Comparison of ENCODE assay signal across 15 cellular contexts in the genomic region with DNA sequence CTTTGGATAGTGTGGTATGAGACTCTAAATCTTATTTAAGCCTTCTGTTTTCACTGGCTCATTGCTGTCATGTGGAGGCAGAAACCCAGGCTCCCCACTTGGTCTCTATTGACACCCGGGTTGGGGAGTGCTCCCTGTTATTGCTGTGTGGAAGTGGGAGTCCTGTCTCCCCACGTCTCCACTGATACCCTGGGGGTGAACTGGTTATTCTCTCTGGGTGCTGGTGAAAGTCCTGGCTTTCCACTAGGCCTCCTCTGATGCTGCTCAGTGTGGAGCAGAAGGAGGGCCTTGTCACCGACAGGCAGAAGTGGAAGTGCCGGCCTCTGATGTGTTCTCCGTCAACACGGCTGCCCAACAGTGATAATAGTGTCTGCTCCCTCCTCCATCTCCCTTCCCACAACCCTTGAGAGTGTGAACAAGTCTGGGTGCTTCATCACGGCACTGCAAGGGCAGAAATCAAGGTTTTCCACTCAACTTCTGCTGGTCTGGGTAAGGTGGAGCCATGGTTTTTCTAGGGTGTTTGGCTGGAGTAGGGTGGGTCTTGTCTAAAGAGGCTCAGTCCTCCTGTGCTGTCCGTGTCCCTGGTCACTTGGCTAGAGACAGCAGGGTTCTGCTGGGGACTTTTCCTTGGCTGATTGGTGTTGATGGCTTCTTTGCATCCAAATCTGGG.
"Had no signal": no experiment of that assay in that cellular context is flagged by ENCODE, and none has a peak within 500 bp of the region (broad histone marks: within the 10 kb centered on the region; RNA-seq: fewer than 3 reads in every experiment).

No MANE protein-coding gene starts in this region.

- H3K27me3 ChIP-seq: ascending aorta, SJSA1 had no signal

- ATAC-seq: activated T-cell treated with anti-CD3 and anti-CD28 coated beads, Interleukin-2, amount 50 U/mL, for 4 hours; effector memory CD8-positive, alpha-beta T cell had no signal

- H3K36me3 ChIP-seq: ascending aorta, SJSA1, tibial artery had no signal

- H3K27ac Mint-ChIP-seq: activated naive CD4-positive, alpha-beta T cell treated with anti-CD3 and anti-CD28 coated beads, Interleukin-2, amount 50 U/mL, for 24 hours; effector memory CD8-positive, alpha-beta T cell; T-helper 1 cell treated with Interleukin-12 subunit alpha and Interleukin-12 subunit beta and Interleukin-4 antibody, amounts not matched to agents 30 μg/mL and 1 μg/mL, for 36 hours had no signal

- H3K27ac ChIP-seq: ascending aorta, SJSA1, tibial artery had no signal

- H3K4me3 Mint-ChIP-seq: activated naive CD4-positive, alpha-beta T cell treated with anti-CD3 and anti-CD28 coated beads, Interleukin-2, amount 50 U/mL, for 24 hours; activated T-cell treated with anti-CD3 and anti-CD28 coated beads, Interleukin-2, amount 50 U/mL, for 4 hours; effector memory CD8-positive, alpha-beta T cell; T-helper 1 cell treated with Interleukin-12 subunit alpha and Interleukin-12 subunit beta and Interleukin-4 antibody, amounts not matched to agents 30 μg/mL and 1 μg/mL, for 36 hours had no signal

- H3K9me3 ChIP-seq: ascending aorta, SJSA1, tibial artery had no signal

- H3K9me3 Mint-ChIP-seq: activated naive CD4-positive, alpha-beta T cell treated with anti-CD3 and anti-CD28 coated beads, Interleukin-2, amount 50 U/mL, for 24 hours; activated T-cell treated with anti-CD3 and anti-CD28 coated beads, Interleukin-2, amount 50 U/mL, for 4 hours had no signal

- H3K4me1 ChIP-seq: ascending aorta, SJSA1, tibial artery had no signal

- DNase-seq: activated T-cell treated with anti-CD3 and anti-CD28 coated beads, Interleukin-2, amount 50 U/mL, for 4 hours; cerebellar nuclear complex; dermis blood vessel endothelial cell; effector memory CD8-positive, alpha-beta T cell; occipital lobe; retina; stimulated activated CD4-positive, alpha-beta T cell treated with anti-CD3 and anti-CD28 coated beads, Interleukin-12 subunit alpha, Interleukin-12 subunit beta, amount 100 ng/mL, for 4 hours; stimulated activated CD4-positive, alpha-beta T cell treated with anti-CD3 and anti-CD28 coated beads, Interleukin-1b, Interleukin-23, amount 100 ng/mL, for 48 hours; stimulated activated naive CD4-positive, alpha-beta T cell treated with Interleukin-2 at 50 U/mL for 16 hours; substantia nigra had no signal

- H3K4me3 ChIP-seq: ascending aorta, SJSA1, tibial artery had no signal
